23 cellular contexts compared by ENCODE assay signal in the genomic region with DNA sequence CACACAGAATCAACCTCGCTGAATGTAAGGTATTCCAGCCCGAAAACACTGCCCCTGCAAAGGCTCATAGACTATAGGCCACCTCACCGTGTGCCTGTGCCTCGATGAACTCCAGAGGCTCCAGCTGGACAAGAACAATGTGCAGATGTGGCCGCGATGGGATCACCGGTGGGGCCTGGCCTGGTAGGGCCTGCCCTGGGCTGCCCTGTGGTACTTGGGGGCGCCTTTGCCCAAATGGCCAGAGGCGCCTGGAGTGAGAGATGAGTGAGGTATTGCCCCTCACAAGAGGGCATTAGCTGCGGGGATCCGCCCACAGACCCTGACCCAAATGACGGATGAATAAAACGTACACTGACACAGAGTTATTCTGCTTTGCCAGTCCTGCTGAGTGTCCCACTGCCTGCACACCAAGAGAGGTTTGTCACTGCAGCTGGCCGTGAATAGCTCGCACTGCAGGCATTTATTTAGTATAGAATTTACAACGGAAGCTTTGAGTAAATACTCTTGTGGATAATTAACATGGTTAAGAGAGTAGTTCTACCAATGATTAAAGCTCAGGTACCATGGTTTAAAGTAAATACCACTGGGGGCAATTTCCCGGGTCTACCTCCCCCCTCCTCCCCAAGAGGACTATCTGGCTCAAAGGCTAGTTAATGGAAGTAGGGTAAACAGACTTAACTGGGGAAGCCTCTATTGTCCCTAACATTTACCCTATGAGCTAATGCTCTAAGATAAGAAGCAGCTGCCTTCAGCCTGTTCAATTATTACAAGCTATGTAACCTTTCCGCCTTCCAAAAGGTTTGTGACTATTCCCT.
DNase-seq lines count a peak whose midpoint lies in the region; ATAC-seq, FAIRE-seq and TF ChIP-seq lines count a peak whose summit lies in the region.
"Had no signal": no experiment of that assay in that cellular context is flagged by ENCODE, and none has a peak within 500 bp of the region (broad histone marks: within the 10 kb centered on the region; RNA-seq: fewer than 3 reads in every experiment).

No MANE protein-coding gene starts in this region.

- POLR2A ChIA-PET in K562 (lab: Yijun Ruan, JAX), result interaction anchor here (0.7 to 2.6 kb wide), 16 partner anchors 8 to 173 kb away, joined by 3 to 15 read pairs (median 4); no protein-coding TSS in a partner anchor

- ATAC-seq in activated CD8-positive, alpha-beta memory T cell treated with anti-CD3 and anti-CD28 coated beads, Interleukin-2, amount 10 ng/mL, durations not matched to agents 7 days and 5 days, result no peak
- ATAC-seq in K562, result no peak
- no peak for ATAC-seq in stimulated activated effector memory CD8-positive, alpha-beta T cell treated with anti-CD3 and anti-CD28 coated beads, Interleukin-12 subunit alpha, Interleukin-12 subunit beta, amount 100 ng/mL, for 72 hours
- ATAC-seq: activated T-cell treated with anti-CD3 and anti-CD28 coated beads, Interleukin-2, amount 50 U/mL, for 72 hours; foreskin keratinocyte; left cardiac atrium; stimulated activated naive CD8-positive, alpha-beta T cell treated with anti-CD3 and anti-CD28 coated beads, Interleukin-15, Interleukin-2, amounts not matched to agents 100 U/mL and 50 U/mL, for 24 hours had no signal

- dilution Hi-C loops in mammary epithelial cell (cut with HindIII; ENCODE audit: low sequenced_read_pairs), result no loop called here

- peaks cover 6% of the 10 kb centered on the region for H3K9me1 ChIP-seq in K562 (ENCODE audit: control insufficient read depth, insufficient read depth, low read length)

- peak; percentile 27 for DNase-seq in activated CD8-positive, alpha-beta memory T cell treated with anti-CD3 and anti-CD28 coated beads, Interleukin-2, amount 10 ng/mL, durations not matched to agents 7 days and 5 days
- DNase-seq in activated CD8-positive, alpha-beta memory T cell treated with anti-CD3 and anti-CD28 coated beads, Interleukin-2, amount 50 U/mL, for 4 hours, result no peak
- DNase-seq in NCI-H2081 treated with DMSO at 0.1 percent for 48 hours (lab: John Stamatoyannopoulos, UW), result peak; percentile 69
- DNase-seq in K562 (ENCODE audit: extremely low read depth in 1 of 4, low spot score in 3 of 4), result peak in 1 of 4 experiments; percentile 49
- no peak for DNase-seq in stimulated activated effector memory CD8-positive, alpha-beta T cell treated with anti-CD3 and anti-CD28 coated beads, Interleukin-12 subunit alpha, Interleukin-12 subunit beta, amount 100 ng/mL, for 72 hours (ENCODE audit: low spot score in 2 of 2)
- no peak for DNase-seq in A172 (ENCODE audit: low spot score)
- DNase-seq in mammary epithelial cell, result no peak
- DNase-seq in NCI-H524 treated with DMSO at 0.1 percent for 48 hours (lab: John Stamatoyannopoulos, UW), result no peak
- DNase-seq: activated CD4-positive, alpha-beta memory T cell treated with anti-CD3 and anti-CD28 coated beads for 36 hours; activated naive CD8-positive, alpha-beta T cell treated with anti-CD3 and anti-CD28 coated beads for 36 hours; activated T-cell treated with anti-CD3 and anti-CD28 coated beads, Interleukin-2, amount 50 U/mL, for 72 hours; foreskin keratinocyte; left cardiac atrium; NCI-H446; SIG-M5; stimulated activated naive CD8-positive, alpha-beta T cell treated with anti-CD3 and anti-CD28 coated beads, Interleukin-15, Interleukin-2, amounts not matched to agents 100 U/mL and 50 U/mL, for 24 hours had no signal

- H3K9me3 Mint-ChIP-seq in activated CD8-positive, alpha-beta memory T cell treated with anti-CD3 and anti-CD28 coated beads, Interleukin-2, amount 10 ng/mL, durations not matched to agents 7 days and 5 days (ENCODE audit: low read depth), result no peaks in the 10 kb centered on the region
- no peaks in the 10 kb centered on the region for H3K9me3 Mint-ChIP-seq in stimulated activated effector memory CD8-positive, alpha-beta T cell treated with anti-CD3 and anti-CD28 coated beads, Interleukin-12 subunit alpha, Interleukin-12 subunit beta, amount 100 ng/mL, for 72 hours
- H3K9me3 Mint-ChIP-seq: activated CD4-positive, alpha-beta memory T cell treated with anti-CD3 and anti-CD28 coated beads for 36 hours; activated naive CD8-positive, alpha-beta T cell treated with anti-CD3 and anti-CD28 coated beads for 36 hours; activated T-cell treated with anti-CD3 and anti-CD28 coated beads, Interleukin-2, amount 50 U/mL, for 72 hours; IgD-negative memory B cell; T-helper 1 cell treated with Interleukin-12 subunit alpha and Interleukin-12 subunit beta and Interleukin-4 antibody, amounts not matched to agents 30 μg/mL and 1 μg/mL, for 36 hours had no signal

- H3K4me1 ChIP-seq in K562 (replicated peaks in 1 of 2; ENCODE audit: control insufficient read depth in 2 of 2, insufficient read depth in 2 of 2, low read length in 2 of 2) (peaks cover 0 to 3% of the 10 kb centered on the region in 2 experiments; a peak in 1 of 5 replicates), mammary epithelial cell (ENCODE audit: insufficient read depth, low read length) (no peaks in the 10 kb centered on the region)
- H3K4me1 ChIP-seq: foreskin keratinocyte, tibial nerve had no signal

- H3K4me3 ChIP-seq in K562, result no peak overlapping the region
- H3K4me3 ChIP-seq in mammary epithelial cell (replicated peaks in 1 of 3; ENCODE audit: insufficient read depth in 1 of 3, low read depth in 2 of 3, low read length in 3 of 3), result no peak overlapping the region
- H3K4me3 ChIP-seq: coronary artery, tibial nerve had no signal

- FAIRE-seq in K562 (lab: Jason Lieb, UNC), result no peak
- FAIRE-seq: A204.1, GM18507, H54 had no signal

- no peak for TF ChIP-seq POLR2A in K562 (conservative IDR thresholded peaks at IDR 0.05)

- H3K4me2 ChIP-seq in K562 (ENCODE audit: insufficient read depth, low read length) (no peak overlapping the region), mammary epithelial cell (ENCODE audit: insufficient read depth, low read depth, low read length) (no peak overlapping the region)

- H3K79me2 ChIP-seq in K562 (ENCODE audit: control insufficient read depth, insufficient read depth, low read length) (no peaks in the 10 kb centered on the region), mammary epithelial cell (ENCODE audit: insufficient read depth, low read length) (no peaks in the 10 kb centered on the region)

- no peak for TF ChIP-seq RAD21 in K562 (CRISPR knock-in tag; conservative IDR thresholded peaks at IDR 0.05 in 1 of 2, IDR thresholded peaks at IDR 0.05 in 1 of 2)

- no peak overlapping the region for H3K27ac Mint-ChIP-seq in activated CD8-positive, alpha-beta memory T cell treated with anti-CD3 and anti-CD28 coated beads, Interleukin-2, amount 10 ng/mL, durations not matched to agents 7 days and 5 days
- H3K27ac Mint-ChIP-seq in stimulated activated effector memory CD8-positive, alpha-beta T cell treated with anti-CD3 and anti-CD28 coated beads, Interleukin-12 subunit alpha, Interleukin-12 subunit beta, amount 100 ng/mL, for 72 hours, result peak overlapping the region; percentile 52
- H3K27ac Mint-ChIP-seq: activated CD4-positive, alpha-beta memory T cell treated with anti-CD3 and anti-CD28 coated beads for 36 hours; activated naive CD8-positive, alpha-beta T cell treated with anti-CD3 and anti-CD28 coated beads for 36 hours; activated T-cell treated with anti-CD3 and anti-CD28 coated beads, Interleukin-2, amount 50 U/mL, for 72 hours; IgD-negative memory B cell; T-helper 1 cell treated with Interleukin-12 subunit alpha and Interleukin-12 subunit beta and Interleukin-4 antibody, amounts not matched to agents 30 μg/mL and 1 μg/mL, for 36 hours had no signal

- H3K36me3 Mint-ChIP-seq in activated CD8-positive, alpha-beta memory T cell treated with anti-CD3 and anti-CD28 coated beads, Interleukin-2, amount 10 ng/mL, durations not matched to agents 7 days and 5 days, result no peaks in the 10 kb centered on the region
- no peaks in the 10 kb centered on the region for H3K36me3 Mint-ChIP-seq in stimulated activated effector memory CD8-positive, alpha-beta T cell treated with anti-CD3 and anti-CD28 coated beads, Interleukin-12 subunit alpha, Interleukin-12 subunit beta, amount 100 ng/mL, for 72 hours
- H3K36me3 Mint-ChIP-seq: activated CD4-positive, alpha-beta memory T cell treated with anti-CD3 and anti-CD28 coated beads for 36 hours; activated naive CD8-positive, alpha-beta T cell treated with anti-CD3 and anti-CD28 coated beads for 36 hours had no signal

- H3K27ac ChIP-seq in K562 (ENCODE audit: extremely low read depth, low read depth, low read length), result no peak overlapping the region
- H3K27ac ChIP-seq in mammary epithelial cell (ENCODE audit: insufficient read depth, low read depth, low read length), result no peak overlapping the region
- H3K27ac ChIP-seq: coronary artery, foreskin keratinocyte, tibial nerve had no signal

- in situ Hi-C loops in K562 (cut with MboI), result no loop called here
- in situ Hi-C loops in mammary epithelial cell (cut with MboI; ENCODE audit: low sequenced_read_pairs in 2 of 2), result no loop called here

- intact Hi-C loops in K562 (cut with micrococcal nuclease), result no loop called here
- intact Hi-C loops in mammary epithelial cell (cut with micrococcal nuclease), result no loop called here

- peaks cover 29 to 30% of the 10 kb centered on the region in 2 experiments; a peak in 4 of 5 replicates for H3K27me3 ChIP-seq in K562 (ENCODE audit: control insufficient read depth in 2 of 2, insufficient read depth in 2 of 2, low read length in 2 of 2)
- no peaks in the 10 kb centered on the region for H3K27me3 ChIP-seq in mammary epithelial cell (ENCODE audit: insufficient read depth, low read length)

- BruUV-seq in K562 (replicated peaks; lab: Mats Ljungman, UMichigan) (no TSS peak), mammary epithelial cell (replicated peaks; lab: Mats Ljungman, UMichigan) (no TSS peak)

- peaks cover 6% of the 10 kb centered on the region for H3K27me3 Mint-ChIP-seq in activated CD8-positive, alpha-beta memory T cell treated with anti-CD3 and anti-CD28 coated beads, Interleukin-2, amount 10 ng/mL, durations not matched to agents 7 days and 5 days
- H3K27me3 Mint-ChIP-seq: activated naive CD8-positive, alpha-beta T cell treated with anti-CD3 and anti-CD28 coated beads for 36 hours had no signal

- CTCF ChIA-PET in activated CD8-positive, alpha-beta memory T cell treated with anti-CD3 and anti-CD28 coated beads, Interleukin-2, amount 10 ng/mL, durations not matched to agents 7 days and 5 days (lab: Charles Lee), result interaction anchor here (0.9 to 6.5 kb wide), 13 partner anchors 16 to 169 kb away, joined by 3 to 80 read pairs (median 10); no protein-coding TSS in a partner anchor
- CTCF ChIA-PET in K562 (lab: Yijun Ruan, JAX; ENCODE audit: low intra/inter-chr PET ratio), result interaction anchor here (0.7 to 6.2 kb wide), 7 partner anchors 16 to 338 kb away, joined by 3 to 69 read pairs (median 4); no protein-coding TSS in a partner anchor
- CTCF ChIA-PET in mammary epithelial cell (lab: Charles Lee; ENCODE audit: low non-redundant PET), result no interaction called here

- no peak overlapping the region for H2AFZ ChIP-seq in K562 (ENCODE audit: low read depth, low read length)
- H2AFZ ChIP-seq in mammary epithelial cell (ENCODE audit: low read depth, low read length), result no peak overlapping the region

- under 1% methylated on average over 18 of the region's 18 CpGs for WGBS in K562 (ENCODE audit: insufficient coverage, low coverage, missing lambda C conversion rate)
- WGBS in mammary epithelial cell (ENCODE audit: low coverage, missing lambda C conversion rate), result 67% methylated on average over 18 of the region's 18 CpGs

- no peak overlapping the region for H3K4me3 Mint-ChIP-seq in activated CD8-positive, alpha-beta memory T cell treated with anti-CD3 and anti-CD28 coated beads, Interleukin-2, amount 10 ng/mL, durations not matched to agents 7 days and 5 days
- no peak overlapping the region for H3K4me3 Mint-ChIP-seq in stimulated activated effector memory CD8-positive, alpha-beta T cell treated with anti-CD3 and anti-CD28 coated beads, Interleukin-12 subunit alpha, Interleukin-12 subunit beta, amount 100 ng/mL, for 72 hours
- H3K4me3 Mint-ChIP-seq: activated CD4-positive, alpha-beta memory T cell treated with anti-CD3 and anti-CD28 coated beads for 36 hours; activated naive CD8-positive, alpha-beta T cell treated with anti-CD3 and anti-CD28 coated beads for 36 hours; activated T-cell treated with anti-CD3 and anti-CD28 coated beads, Interleukin-2, amount 50 U/mL, for 72 hours; IgD-negative memory B cell; T-helper 1 cell treated with Interleukin-12 subunit alpha and Interleukin-12 subunit beta and Interleukin-4 antibody, amounts not matched to agents 30 μg/mL and 1 μg/mL, for 36 hours had no signal

- TF ChIP-seq CTCF in K562 (IDR thresholded peaks at IDR 0.05 in 2 of 3, conservative IDR thresholded peaks at IDR 0.05 in 1 of 3; ENCODE audit: insufficient read depth in 2 of 3, low read depth in 1 of 3, low read length in 3 of 3) (no peak), mammary epithelial cell (conservative IDR thresholded peaks at IDR 0.05 in 1 of 2, IDR thresholded peaks at IDR 0.05 in 1 of 2; ENCODE audit: extremely low read depth in 1 of 2, insufficient read depth in 1 of 2, low read depth in 1 of 2, low read length in 2 of 2) (no peak)

- no peaks in the 10 kb centered on the region for H3K9me3 ChIP-seq in K562 (replicated peaks; ENCODE audit: control insufficient read depth, insufficient read depth, low read depth, low read length)
- no peaks in the 10 kb centered on the region for H3K9me3 ChIP-seq in mammary epithelial cell (replicated peaks; ENCODE audit: insufficient read depth, low read length)
- H3K9me3 ChIP-seq: tibial nerve had no signal

- peaks cover 28% of the 10 kb centered on the region for H3K4me1 Mint-ChIP-seq in activated CD8-positive, alpha-beta memory T cell treated with anti-CD3 and anti-CD28 coated beads, Interleukin-2, amount 10 ng/mL, durations not matched to agents 7 days and 5 days
- H3K4me1 Mint-ChIP-seq in stimulated activated effector memory CD8-positive, alpha-beta T cell treated with anti-CD3 and anti-CD28 coated beads, Interleukin-12 subunit alpha, Interleukin-12 subunit beta, amount 100 ng/mL, for 72 hours, result peaks cover 40% of the 10 kb centered on the region
- H3K4me1 Mint-ChIP-seq: IgD-negative memory B cell had no signal

- peaks cover 39% of the 10 kb centered on the region for H4K20me1 ChIP-seq in K562 (replicated peaks; ENCODE audit: control insufficient read depth, insufficient read depth, low read length)
- H4K20me1 ChIP-seq in mammary epithelial cell (ENCODE audit: insufficient read depth, low read length), result no peaks in the 10 kb centered on the region

- no peaks in the 10 kb centered on the region for H3K36me3 ChIP-seq in K562 (ENCODE audit: control insufficient read depth, insufficient read depth, low read length)
- H3K36me3 ChIP-seq in mammary epithelial cell (ENCODE audit: insufficient read depth, low read length), result no peaks in the 10 kb centered on the region
- H3K36me3 ChIP-seq: tibial nerve had no signal

- H3K9ac ChIP-seq in K562 (ENCODE audit: insufficient read depth in 1 of 2, low read depth in 2 of 2, low read length in 2 of 2) (no peak overlapping the region), mammary epithelial cell (ENCODE audit: insufficient read depth, low read length) (no peak overlapping the region)

- no peak for TF ChIP-seq EP300 in K562 (IDR thresholded peaks at IDR 0.05; ENCODE audit: low read length)

Comparison
In these comparisons a context has a peak if more than half of its experiments do, and no peak if none do; other contexts are left out.
1. DNase-seq: peak in activated CD8-positive, alpha-beta memory T cell treated with anti-CD3 and anti-CD28 coated beads, Interleukin-2, amount 10 ng/mL, durations not matched to agents 7 days and 5 days (single experiment) and NCI-H2081 treated with DMSO at 0.1 percent for 48 hours (single experiment); none in activated CD8-positive, alpha-beta memory T cell treated with anti-CD3 and anti-CD28 coated beads, Interleukin-2, amount 50 U/mL, for 4 hours (single experiment), stimulated activated effector memory CD8-positive, alpha-beta T cell treated with anti-CD3 and anti-CD28 coated beads, Interleukin-12 subunit alpha, Interleukin-12 subunit beta, amount 100 ng/mL, for 72 hours (0 of 2), A172 (single experiment), mammary epithelial cell (single experiment) and NCI-H524 treated with DMSO at 0.1 percent for 48 hours (single experiment).